In genomic region chr9:96612105-96612965, GRCh38 we compare ENCODE assay signal across 2 cellular contexts.
TF ChIP-seq lines count a peak whose summit lies in the region.

No MANE protein-coding gene starts in this region.

TF ChIP-seq in A549, 52 proteins besides CTCF, POLR2A, EP300 and RAD21 (continued from another document):
- TF ChIP-seq, protein P1, sequence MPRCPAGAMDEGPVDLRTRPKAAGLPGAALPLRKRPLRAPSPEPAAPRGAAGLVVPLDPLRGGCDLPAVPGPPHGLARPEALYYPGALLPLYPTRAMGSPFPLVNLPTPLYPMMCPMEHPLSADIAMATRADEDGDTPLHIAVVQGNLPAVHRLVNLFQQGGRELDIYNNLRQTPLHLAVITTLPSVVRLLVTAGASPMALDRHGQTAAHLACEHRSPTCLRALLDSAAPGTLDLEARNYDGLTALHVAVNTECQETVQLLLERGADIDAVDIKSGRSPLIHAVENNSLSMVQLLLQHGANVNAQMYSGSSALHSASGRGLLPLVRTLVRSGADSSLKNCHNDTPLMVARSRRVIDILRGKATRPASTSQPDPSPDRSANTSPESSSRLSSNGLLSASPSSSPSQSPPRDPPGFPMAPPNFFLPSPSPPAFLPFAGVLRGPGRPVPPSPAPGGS (IDR thresholded peaks at IDR 0.05) = no peak
- TF ChIP-seq HOXB13 (CRISPR knock-in tag; IDR thresholded peaks at IDR 0.05; ENCODE audit: low read depth) (no peak), BHLHE40 (IDR thresholded peaks at IDR 0.05; ENCODE audit: low read depth, low read length) (0 out of 2 replicates have a peak, but pooled peaks have one; percentile 29), HOXB5 (CRISPR knock-in tag; IDR thresholded peaks at IDR 0.05) (no peak), MAX (IDR thresholded peaks at IDR 0.05) (peak; percentile 61; the same call in 1 of the 2 replicates), NFE2L2 (conservative IDR thresholded peaks at IDR 0.05; ENCODE audit: low read length) (peak; percentile 37; the same call in 1 of the 2 replicates), ZFP36 (IDR thresholded peaks at IDR 0.05; ENCODE audit: borderline replicate concordance, partially characterized antibody) (no peak), RFX5 (IDR thresholded peaks at IDR 0.05) (no peak), MAZ (IDR thresholded peaks at IDR 0.05; ENCODE audit: borderline replicate concordance, low read depth, low read length) (no peak), HEYL (CRISPR knock-in tag; IDR thresholded peaks at IDR 0.05) (no peak), FOSL2 (IDR thresholded peaks at IDR 0.05) (no peak), FOSL2 (CRISPR knock-in tag; IDR thresholded peaks at IDR 0.05) (peak; percentile 63), PHF8 (IDR thresholded peaks at IDR 0.05; ENCODE audit: borderline replicate concordance, low read depth) (no peak)

TF ChIP-seq in K562, 482 proteins besides CTCF, POLR2A, EP300 and RAD21 (continued from another document):
- TF ChIP-seq, protein P2, sequence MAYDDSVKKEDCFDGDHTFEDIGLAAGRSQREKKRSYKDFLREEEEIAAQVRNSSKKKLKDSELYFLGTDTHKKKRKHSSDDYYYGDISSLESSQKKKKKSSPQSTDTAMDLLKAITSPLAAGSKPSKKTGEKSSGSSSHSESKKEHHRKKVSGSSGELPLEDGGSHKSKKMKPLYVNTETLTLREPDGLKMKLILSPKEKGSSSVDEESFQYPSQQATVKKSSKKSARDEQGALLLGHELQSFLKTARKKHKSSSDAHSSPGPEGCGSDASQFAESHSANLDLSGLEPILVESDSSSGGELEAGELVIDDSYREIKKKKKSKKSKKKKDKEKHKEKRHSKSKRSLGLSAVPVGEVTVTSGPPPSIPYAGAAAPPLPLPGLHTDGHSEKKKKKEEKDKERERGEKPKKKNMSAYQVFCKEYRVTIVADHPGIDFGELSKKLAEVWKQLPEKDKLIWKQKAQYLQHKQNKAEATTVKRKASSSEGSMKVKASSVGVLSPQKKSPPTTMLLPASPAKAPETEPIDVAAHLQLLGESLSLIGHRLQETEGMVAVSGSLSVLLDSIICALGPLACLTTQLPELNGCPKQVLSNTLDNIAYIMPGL (CRISPR knock-in tag; IDR thresholded peaks at IDR 0.05) = no peak
- TF ChIP-seq NFIC (IDR thresholded peaks at IDR 0.05) = 0 out of 2 replicates have a peak, but pooled peaks have one; percentile 17
